In the genomic region with DNA sequence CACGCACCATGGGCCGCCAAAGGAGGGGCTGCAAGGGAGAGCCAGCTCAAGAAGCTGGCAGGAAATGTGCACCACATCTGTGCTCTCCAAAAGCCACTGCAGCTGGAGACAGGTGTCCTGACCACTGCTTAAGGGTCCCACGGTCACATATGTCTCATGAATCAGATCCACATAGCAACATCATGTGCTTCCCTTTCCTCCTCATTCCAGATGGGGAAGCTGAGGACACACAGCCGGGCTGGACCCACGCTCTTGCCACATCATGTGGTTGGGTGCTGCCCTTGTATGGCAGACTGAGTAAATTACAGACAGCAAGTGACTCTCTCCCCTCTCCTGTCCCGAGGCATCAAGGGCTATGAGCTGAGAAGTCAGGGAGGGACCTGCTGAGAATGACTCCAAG, we compare ENCODE assay signal across 1 cellular context.
TF ChIP-seq lines count a peak whose summit lies in the region.

No MANE protein-coding gene starts in this region.

TF ChIP-seq in GM12878, 131 proteins besides CTCF, POLR2A, EP300 and RAD21:
- TF ChIP-seq LARP7 (IDR thresholded peaks at IDR 0.05): no peak
- no peak for TF ChIP-seq CHD4 (IDR thresholded peaks at IDR 0.05)
- TF ChIP-seq, protein P1, sequence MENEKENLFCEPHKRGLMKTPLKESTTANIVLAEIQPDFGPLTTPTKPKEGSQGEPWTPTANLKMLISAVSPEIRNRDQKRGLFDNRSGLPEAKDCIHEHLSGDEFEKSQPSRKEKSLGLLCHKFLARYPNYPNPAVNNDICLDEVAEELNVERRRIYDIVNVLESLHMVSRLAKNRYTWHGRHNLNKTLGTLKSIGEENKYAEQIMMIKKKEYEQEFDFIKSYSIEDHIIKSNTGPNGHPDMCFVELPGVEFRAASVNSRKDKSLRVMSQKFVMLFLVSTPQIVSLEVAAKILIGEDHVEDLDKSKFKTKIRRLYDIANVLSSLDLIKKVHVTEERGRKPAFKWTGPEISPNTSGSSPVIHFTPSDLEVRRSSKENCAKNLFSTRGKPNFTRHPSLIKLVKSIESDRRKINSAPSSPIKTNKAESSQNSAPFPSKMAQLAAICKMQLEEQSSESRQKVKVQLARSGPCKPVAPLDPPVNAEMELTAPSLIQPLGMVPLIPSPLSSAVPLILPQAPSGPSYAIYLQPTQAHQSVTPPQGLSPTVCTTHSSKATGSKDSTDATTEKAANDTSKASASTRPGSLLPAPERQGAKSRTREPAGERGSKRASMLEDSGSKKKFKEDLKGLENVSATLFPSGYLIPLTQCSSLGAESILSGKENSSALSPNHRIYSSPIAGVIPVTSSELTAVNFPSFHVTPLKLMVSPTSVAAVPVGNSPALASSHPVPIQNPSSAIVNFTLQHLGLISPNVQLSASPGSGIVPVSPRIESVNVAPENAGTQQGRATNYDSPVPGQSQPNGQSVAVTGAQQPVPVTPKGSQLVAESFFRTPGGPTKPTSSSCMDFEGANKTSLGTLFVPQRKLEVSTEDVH (IDR thresholded peaks at IDR 0.05; ENCODE audit: low read depth, partially characterized antibody): no peak
- TF ChIP-seq SUZ12 (IDR thresholded peaks at IDR 0.05; ENCODE audit: unreplicated experiment): no peak
- TF ChIP-seq CHD2 (IDR thresholded peaks at IDR 0.05; ENCODE audit: borderline replicate concordance, low read depth, low read length): no peak
- TF ChIP-seq SMC3 (IDR thresholded peaks at IDR 0.05; ENCODE audit: borderline replicate concordance, low read length): no peak; the same call in 1 of the 2 replicates
- TF ChIP-seq KDM1A (IDR thresholded peaks at IDR 0.05; ENCODE audit: borderline replicate concordance): no peak
- TF ChIP-seq ETV6 (conservative IDR thresholded peaks at IDR 0.05 in 1 of 2, IDR thresholded peaks at IDR 0.05 in 1 of 2; ENCODE audit: borderline replicate concordance in 1 of 2, low read depth in 1 of 2): no peak
- no peak for TF ChIP-seq TCF7 (IDR thresholded peaks at IDR 0.05; ENCODE audit: borderline replicate concordance)
- no peak for TF ChIP-seq CHD1 (IDR thresholded peaks at IDR 0.05; ENCODE audit: low read depth, low read length)
- TF ChIP-seq, protein P2, sequence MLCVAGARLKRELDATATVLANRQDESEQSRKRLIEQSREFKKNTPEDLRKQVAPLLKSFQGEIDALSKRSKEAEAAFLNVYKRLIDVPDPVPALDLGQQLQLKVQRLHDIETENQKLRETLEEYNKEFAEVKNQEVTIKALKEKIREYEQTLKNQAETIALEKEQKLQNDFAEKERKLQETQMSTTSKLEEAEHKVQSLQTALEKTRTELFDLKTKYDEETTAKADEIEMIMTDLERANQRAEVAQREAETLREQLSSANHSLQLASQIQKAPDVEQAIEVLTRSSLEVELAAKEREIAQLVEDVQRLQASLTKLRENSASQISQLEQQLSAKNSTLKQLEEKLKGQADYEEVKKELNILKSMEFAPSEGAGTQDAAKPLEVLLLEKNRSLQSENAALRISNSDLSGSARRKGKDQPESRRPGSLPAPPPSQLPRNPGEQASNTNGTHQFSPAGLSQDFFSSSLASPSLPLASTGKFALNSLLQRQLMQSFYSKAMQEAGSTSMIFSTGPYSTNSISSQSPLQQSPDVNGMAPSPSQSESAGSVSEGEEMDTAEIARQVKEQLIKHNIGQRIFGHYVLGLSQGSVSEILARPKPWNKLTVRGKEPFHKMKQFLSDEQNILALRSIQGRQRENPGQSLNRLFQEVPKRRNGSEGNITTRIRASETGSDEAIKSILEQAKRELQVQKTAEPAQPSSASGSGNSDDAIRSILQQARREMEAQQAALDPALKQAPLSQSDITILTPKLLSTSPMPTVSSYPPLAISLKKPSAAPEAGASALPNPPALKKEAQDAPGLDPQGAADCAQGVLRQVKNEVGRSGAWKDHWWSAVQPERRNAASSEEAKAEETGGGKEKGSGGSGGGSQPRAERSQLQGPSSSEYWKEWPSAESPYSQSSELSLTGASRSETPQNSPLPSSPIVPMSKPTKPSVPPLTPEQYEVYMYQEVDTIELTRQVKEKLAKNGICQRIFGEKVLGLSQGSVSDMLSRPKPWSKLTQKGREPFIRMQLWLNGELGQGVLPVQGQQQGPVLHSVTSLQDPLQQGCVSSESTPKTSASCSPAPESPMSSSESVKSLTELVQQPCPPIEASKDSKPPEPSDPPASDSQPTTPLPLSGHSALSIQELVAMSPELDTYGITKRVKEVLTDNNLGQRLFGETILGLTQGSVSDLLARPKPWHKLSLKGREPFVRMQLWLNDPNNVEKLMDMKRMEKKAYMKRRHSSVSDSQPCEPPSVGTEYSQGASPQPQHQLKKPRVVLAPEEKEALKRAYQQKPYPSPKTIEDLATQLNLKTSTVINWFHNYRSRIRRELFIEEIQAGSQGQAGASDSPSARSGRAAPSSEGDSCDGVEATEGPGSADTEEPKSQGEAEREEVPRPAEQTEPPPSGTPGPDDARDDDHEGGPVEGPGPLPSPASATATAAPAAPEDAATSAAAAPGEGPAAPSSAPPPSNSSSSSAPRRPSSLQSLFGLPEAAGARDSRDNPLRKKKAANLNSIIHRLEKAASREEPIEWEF (IDR thresholded peaks at IDR 0.05; ENCODE audit: insufficient replicate concordance, low read depth, low read length): no peak
- TF ChIP-seq DPF2 (IDR thresholded peaks at IDR 0.05): no peak
